17 cellular contexts compared by ENCODE assay signal in genomic region chr4:86159216-86159615, GRCh38.
DNase-seq lines count a peak whose midpoint lies in the region; TF ChIP-seq lines count a peak whose summit lies in the region.
"Had no signal": no experiment of that assay in that cellular context is flagged by ENCODE, and none has a peak within 500 bp of the region (broad histone marks: within the 10 kb centered on the region; RNA-seq: fewer than 3 reads in every experiment).

No MANE protein-coding gene starts in this region.

- H3K79me2 ChIP-seq in neural progenitor cell (ENCODE audit: low read depth), result no peaks in the 10 kb centered on the region

- H3K27me3 Mint-ChIP-seq in neural progenitor cell (ENCODE audit: insufficient read depth, low read depth), result peaks cover 2% of the 10 kb centered on the region
- H3K27me3 Mint-ChIP-seq: B cell had no signal

- no peak overlapping the region for H3K4me2 ChIP-seq in neural progenitor cell
- H3K4me2 ChIP-seq: BLaER1 treated with 17β-estradiol and CSF1 and Interleukin-3, amounts not matched to agents 10 nM and 100 nM had no signal

- H3K9me3 Mint-ChIP-seq in neural progenitor cell, result no peaks in the 10 kb centered on the region
- H3K9me3 Mint-ChIP-seq: CD8-positive, alpha-beta T cell had no signal

- H3K4me1 ChIP-seq in neural progenitor cell (peaks cover 17% of the 10 kb centered on the region), suprapubic skin (no peaks in the 10 kb centered on the region)
- H3K4me1 ChIP-seq: BLaER1 treated with 17β-estradiol and CSF1 and Interleukin-3, amounts not matched to agents 10 nM and 100 nM; HAP-1 had no signal

- H3K4me1 Mint-ChIP-seq in neural progenitor cell, result peaks cover 15% of the 10 kb centered on the region
- H3K4me1 Mint-ChIP-seq: B cell had no signal

- no peak overlapping the region for H3K27ac Mint-ChIP-seq in neural progenitor cell
- H3K27ac Mint-ChIP-seq: B cell; CD8-positive, alpha-beta T cell had no signal

- peaks cover 10% of the 10 kb centered on the region for H4K20me1 ChIP-seq in neural progenitor cell (ENCODE audit: low read depth)
- H4K20me1 ChIP-seq: BLaER1 treated with 17β-estradiol and CSF1 and Interleukin-3, amounts not matched to agents 10 nM and 100 nM had no signal

- peaks cover 8% of the 10 kb centered on the region for H3K36me3 Mint-ChIP-seq in neural progenitor cell
- H3K36me3 Mint-ChIP-seq: CD8-positive, alpha-beta T cell had no signal

- WGBS in suprapubic skin, result 90% methylated on average over 4 of the region's 4 CpGs

- no peak for TF ChIP-seq EP300 in suprapubic skin (IDR thresholded peaks at IDR 0.05)

- H3K27ac ChIP-seq in neural progenitor cell, result peak overlapping the region; percentile 7
- no peak overlapping the region for H3K27ac ChIP-seq in suprapubic skin
- H3K27ac ChIP-seq: BLaER1 treated with 17β-estradiol and CSF1 and Interleukin-3, amounts not matched to agents 10 nM and 100 nM; GM23248 had no signal

- DNase-seq in amniotic epithelial cell (ENCODE audit: low read depth) (peak; percentile 63), fibroblast of villous mesenchyme (ENCODE audit: low read depth) (peak; percentile 26), neural progenitor cell (ENCODE audit: low spot score) (no peak), head of caudate nucleus (no peak), NCI-H1930 (lab: John Stamatoyannopoulos, UW) (no peak), suprapubic skin (ENCODE audit: low spot score in 2 of 2) (no peak)
- DNase-seq: CD8-positive, alpha-beta T cell; COR-L47; DMS 273 treated with DMSO at 0.1 percent for 48 hours; DMS53; DND-41; EL; GM23248 had no signal

- intact Hi-C loops in head of caudate nucleus (cut with DNase I), result no loop called here

- peaks cover 14% of the 10 kb centered on the region for H3K36me3 ChIP-seq in neural progenitor cell
- H3K36me3 ChIP-seq in suprapubic skin, result no peaks in the 10 kb centered on the region
- H3K36me3 ChIP-seq: BLaER1 treated with 17β-estradiol and CSF1 and Interleukin-3, amounts not matched to agents 10 nM and 100 nM; HAP-1 had no signal

- H3K4me3 Mint-ChIP-seq in neural progenitor cell, result no peak overlapping the region
- H3K4me3 Mint-ChIP-seq: B cell; CD8-positive, alpha-beta T cell had no signal

- no peak for TF ChIP-seq CTCF in fibroblast of villous mesenchyme (IDR thresholded peaks at IDR 0.05; ENCODE audit: insufficient read depth, low read depth, low read length)
- TF ChIP-seq CTCF in neural progenitor cell (IDR thresholded peaks at IDR 0.05), result no peak
- no peak for TF ChIP-seq CTCF in suprapubic skin (IDR thresholded peaks at IDR 0.05)

- H3K4me3 ChIP-seq in fibroblast of villous mesenchyme (ENCODE audit: low read depth, low read length) (no peak overlapping the region), neural progenitor cell (no peak overlapping the region), suprapubic skin (no peak overlapping the region)
- H3K4me3 ChIP-seq: BLaER1 treated with 17β-estradiol and CSF1 and Interleukin-3, amounts not matched to agents 10 nM and 100 nM; GM12878; GM23248; HAP-1 had no signal

- no peaks in the 10 kb centered on the region for H3K27me3 ChIP-seq in neural progenitor cell
- H3K27me3 ChIP-seq in suprapubic skin, result no peaks in the 10 kb centered on the region
- H3K27me3 ChIP-seq: BLaER1 treated with 17β-estradiol and CSF1 and Interleukin-3, amounts not matched to agents 10 nM and 100 nM had no signal

- H2AFZ ChIP-seq in neural progenitor cell (replicated peaks), result no peak overlapping the region
- H2AFZ ChIP-seq: GM23248 had no signal

- no peak overlapping the region for H3K9ac ChIP-seq in neural progenitor cell
- H3K9ac ChIP-seq: BLaER1 treated with 17β-estradiol and CSF1 and Interleukin-3, amounts not matched to agents 10 nM and 100 nM; GM23248 had no signal

- H3K9me3 ChIP-seq in neural progenitor cell (ENCODE audit: low read depth) (no peaks in the 10 kb centered on the region), suprapubic skin (no peaks in the 10 kb centered on the region)
- H3K9me3 ChIP-seq: BLaER1 treated with 17β-estradiol and CSF1 and Interleukin-3, amounts not matched to agents 10 nM and 100 nM; HAP-1 had no signal

- TF ChIP-seq POLR2A in suprapubic skin (IDR thresholded peaks at IDR 0.05), result no peak

- peaks cover 38% of the 10 kb centered on the region for H3F3A ChIP-seq in neural progenitor cell (ENCODE audit: low read depth)

Comparison
In these comparisons a context has a peak if more than half of its experiments do, and no peak if none do; other contexts are left out.
1. DNase-seq: peak in amniotic epithelial cell (single experiment) and fibroblast of villous mesenchyme (single experiment); none in neural progenitor cell (single experiment), head of caudate nucleus (0 of 42), NCI-H1930 (0 of 2) and suprapubic skin (0 of 2).